Comparison of ENCODE assay signal across 8 cellular contexts in the genomic region with DNA sequence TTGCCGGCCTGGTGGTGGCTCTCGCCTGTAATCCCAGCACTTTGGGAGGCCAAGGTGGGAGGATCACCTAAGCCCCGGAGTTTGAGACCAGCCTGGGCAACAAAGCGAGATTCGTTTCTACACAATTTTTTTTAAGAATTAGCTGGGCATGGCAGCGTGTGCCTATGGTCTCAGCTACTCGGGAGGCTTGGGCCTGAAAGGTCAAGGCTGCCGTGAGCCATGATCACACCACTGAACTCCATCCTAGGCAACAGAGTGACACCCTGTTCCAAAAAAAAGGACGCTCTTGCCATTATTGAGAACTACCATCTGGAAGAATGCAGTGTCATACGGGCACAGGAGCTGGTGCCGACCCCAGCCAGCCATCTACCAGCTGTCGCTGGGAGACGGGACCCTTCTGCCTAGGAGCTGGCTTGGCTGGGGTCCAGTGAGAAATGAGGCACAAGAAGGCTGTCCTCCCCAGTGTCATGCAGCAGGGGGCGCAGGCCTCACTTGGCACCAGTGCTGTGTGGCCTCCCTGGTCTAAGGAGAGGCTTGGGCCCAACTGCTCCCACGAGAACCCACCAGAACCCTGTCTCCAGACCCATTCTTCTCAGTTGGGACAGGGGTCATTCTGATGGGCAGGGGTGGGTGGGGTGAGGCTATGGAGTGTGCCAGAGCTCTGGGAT. TPM values are rescaled to one million over a fixed set of nuclear protein-coding genes. Genes with fewer than 3 reads are reported as not detected.
DNase-seq lines count a peak whose midpoint lies in the region; ATAC-seq and TF ChIP-seq lines count a peak whose summit lies in the region.

No MANE protein-coding gene starts in this region.

- H3K4me3 ChIP-seq in GM12864 (ENCODE audit: low read depth, low read length) (no peak overlapping the region), MM.1S (ENCODE audit: low read length) (no peak overlapping the region), lower lobe of right lung (no peak overlapping the region)

- H3K4me1 ChIP-seq in MM.1S (ENCODE audit: low read length) (no peaks in the 10 kb centered on the region), lower lobe of right lung (no peaks in the 10 kb centered on the region)

- no peak overlapping the region for H2AFZ ChIP-seq in MM.1S (ENCODE audit: low read length)

- no peak overlapping the region for H3K9ac ChIP-seq in MM.1S (ENCODE audit: low read length)

- ATAC-seq in lower lobe of right lung (peak; percentile 55 to 64), GM21367 (IDR thresholded peaks at IDR 0.05; ENCODE audit: unreplicated experiment) (no peak), HG02981 (IDR thresholded peaks at IDR 0.05; ENCODE audit: unreplicated experiment) (no peak)

- no peaks in the 10 kb centered on the region for H3K79me2 ChIP-seq in MM.1S (ENCODE audit: low read length)

- no peaks in the 10 kb centered on the region for H3K9me2 ChIP-seq in MM.1S (replicated peaks; ENCODE audit: insufficient read depth, low read length)

- H3F3A ChIP-seq in MM.1S (ENCODE audit: insufficient read depth, low read length), result no peaks in the 10 kb centered on the region

- H3K4me2 ChIP-seq in MM.1S (ENCODE audit: low read depth, low read length), result no peak overlapping the region

- peak; percentile 84 for TF ChIP-seq CTCF in GM12864 (IDR thresholded peaks at IDR 0.05; ENCODE audit: low read depth, low read length, missing control alignments)
- TF ChIP-seq CTCF in MM.1S (IDR thresholded peaks at IDR 0.05; ENCODE audit: low read length), result peak; percentile 75
- peak; percentile 51 for TF ChIP-seq CTCF in lower lobe of right lung (IDR thresholded peaks at IDR 0.05)

- H3K36me3 ChIP-seq in MM.1S (replicated peaks; ENCODE audit: insufficient read depth, low read length) (no peaks in the 10 kb centered on the region), lower lobe of right lung (peaks cover 90% of the 10 kb centered on the region)

- H4K20me1 ChIP-seq in MM.1S (ENCODE audit: insufficient read depth, low read length), result no peaks in the 10 kb centered on the region

- H3K9me3 ChIP-seq in MM.1S (replicated peaks; ENCODE audit: insufficient read depth, low read length), result no peaks in the 10 kb centered on the region
- H3K9me3 ChIP-seq in lower lobe of right lung, result no peaks in the 10 kb centered on the region

- DNase-seq in GM12864 (ENCODE audit: low read depth) (no peak), MM.1S (peak; percentile 70), cerebellar cortex (ENCODE audit: low spot score) (peak; percentile 66), lower lobe of right lung (peak; percentile 72)
- peak; percentile 45 to 48 for DNase-seq in activated CD4-positive, alpha-beta T cell treated with anti-CD3 and anti-CD28 coated beads for 24 hours (ENCODE audit: low read depth in 2 of 2)
- peak; percentile 28 for DNase-seq in stimulated activated CD8-positive, alpha-beta memory T cell treated with anti-CD3 and anti-CD28 coated beads, Interleukin-15, amount 100 ng/mL, for 1 hour (ENCODE audit: low read depth)

- H3K27ac ChIP-seq in MM.1S (ENCODE audit: low read length), result no peak overlapping the region
- no peak overlapping the region for H3K27ac ChIP-seq in lower lobe of right lung

- H3K27me3 ChIP-seq in MM.1S (replicated peaks; ENCODE audit: insufficient read depth, low read length) (no peaks in the 10 kb centered on the region), lower lobe of right lung (ENCODE audit: low read depth) (no peaks in the 10 kb centered on the region)

- intact Hi-C loops in lower lobe of right lung (cut with DNase I), result no loop called here

RNA-seq across cellular contexts. Expression of a gene that starts 12.2 kb away (rescaled TPM):
- total RNA-seq in lower lobe of right lung, result 12.2 TPM

RNA-seq across cellular contexts. Expression of a gene that starts 33.9 kb away (rescaled TPM):
- total RNA-seq in lower lobe of right lung, result 104 TPM

RNA-seq across cellular contexts. Expression of a gene that starts 43.2 kb away (rescaled TPM):
- total RNA-seq in lower lobe of right lung, result 30.2 TPM

RNA-seq across cellular contexts. Expression of a gene that starts 47.0 kb away (rescaled TPM):
- 0.68 TPM for total RNA-seq in lower lobe of right lung

RNA-seq across cellular contexts. Expression of a gene that starts 49.8 kb away (rescaled TPM):
- 71.7 TPM for total RNA-seq in lower lobe of right lung

Comparison
In these comparisons a context has a peak if more than half of its experiments do, and no peak if none do; other contexts are left out.
1. ATAC-seq: peak in lower lobe of right lung (2 of 2); none in GM21367 (single experiment) and HG02981 (single experiment).
2. Peak in every context shown above with its lines, with median percentiles within 50 percentile points of each other: CTCF ChIP-seq.